In the genomic region with DNA sequence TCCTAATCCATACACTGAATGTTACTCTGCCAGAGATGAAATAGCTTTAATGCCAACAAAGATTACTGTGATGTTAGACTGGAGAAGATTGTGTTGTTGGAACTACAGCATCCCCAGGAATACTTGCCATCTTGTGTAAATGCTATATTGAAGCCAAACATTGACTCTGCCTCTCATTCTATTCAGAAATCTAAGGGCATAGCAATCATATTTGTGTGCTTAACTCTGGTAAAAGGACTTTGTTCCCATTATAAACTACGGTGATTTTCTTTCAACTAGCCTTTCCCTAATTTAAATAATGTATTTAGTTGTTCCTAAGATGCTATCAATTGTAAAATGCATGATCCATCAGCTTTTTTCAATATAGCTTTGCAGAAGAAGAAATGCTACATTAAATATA, we compare ENCODE assay signal across 22 cellular contexts.
"Had no signal": no experiment of that assay in that cellular context is flagged by ENCODE, and none has a peak within 500 bp of the region (broad histone marks: within the 10 kb centered on the region; RNA-seq: fewer than 3 reads in every experiment).

No MANE protein-coding gene starts in this region.

- DNase-seq: cortex of kidney; effector memory CD8-positive, alpha-beta T cell; mesendoderm; naive thymus-derived CD8-positive, alpha-beta T cell; nephron progenitor cell; occipital lobe; ovary; posterior cingulate gyrus; psoas muscle; right cardiac atrium; sigmoid colon; spleen; stimulated activated CD4-positive, alpha-beta T cell treated with anti-CD3 and anti-CD28 coated beads, Interleukin-4, amount 100 ng/mL, for 4 hours; upper lobe of left lung had no signal

- H3K4me1 ChIP-seq: psoas muscle, sigmoid colon, spleen, tibial nerve, upper lobe of left lung had no signal

- H3K36me3 ChIP-seq: ovary, sigmoid colon, spleen, thoracic aorta, tibial nerve, upper lobe of left lung had no signal

- FAIRE-seq: endometrium, frontal cortex, keratinocyte, urothelium cell line had no signal

- ATAC-seq: effector memory CD8-positive, alpha-beta T cell; left lobe of liver; naive thymus-derived CD8-positive, alpha-beta T cell; psoas muscle; right cardiac atrium; stimulated activated memory B cell treated with anti-CD40 and anti-IgM and Interleukin-4, amounts not matched to agents 10 μg/mL and 1 μg/mL and 100 μg/mL, for 72 hours had no signal

- H3K9me3 ChIP-seq: ovary, psoas muscle, sigmoid colon, spleen, thoracic aorta, tibial nerve, upper lobe of left lung had no signal

- H3K27me3 ChIP-seq: ovary, sigmoid colon, spleen, tibial nerve, upper lobe of left lung had no signal

- H3K4me3 ChIP-seq: ovary, psoas muscle, sigmoid colon, spleen, thoracic aorta, tibial nerve, upper lobe of left lung had no signal

- H3K27ac ChIP-seq: ovary, psoas muscle, sigmoid colon, spleen, thoracic aorta, tibial nerve, upper lobe of left lung had no signal
